In genomic region chr19:38400361-38400760, GRCh38 we compare ENCODE assay signal across 3 cellular contexts.
TF ChIP-seq lines count a peak whose summit lies in the region.

No MANE protein-coding gene starts in this region.

TF ChIP-seq in IMR-90, 13 proteins besides CTCF, POLR2A, EP300 and RAD21:
- TF ChIP-seq NFE2L2 (IDR thresholded peaks at IDR 0.05; ENCODE audit: low read depth, low read length) (no peak), MAZ (IDR thresholded peaks at IDR 0.05; ENCODE audit: borderline replicate concordance, low read depth, low read length) (no peak), USF2 (IDR thresholded peaks at IDR 0.05; ENCODE audit: low read depth, low read length) (0 out of 2 replicates have a peak, but pooled peaks have one; percentile 27)
TF ChIP-seq in IMR-90: peak in this region for 1.

TF ChIP-seq in H1, 55 proteins besides CTCF, POLR2A, EP300 and RAD21:
- TF ChIP-seq CHD7 (IDR thresholded peaks at IDR 0.05; ENCODE audit: insufficient replicate concordance, low read length) (no peak), BRCA1 (IDR thresholded peaks at IDR 0.05; ENCODE audit: low read depth, low read length) (no peak), TAF1 (IDR thresholded peaks at IDR 0.05; ENCODE audit: low read depth, low read length) (no peak), ASH2L (IDR thresholded peaks at IDR 0.05; ENCODE audit: low read length) (no peak), FOSL1 (IDR thresholded peaks at IDR 0.05; ENCODE audit: insufficient read depth, low read depth, low read length) (no peak), CHD2 (IDR thresholded peaks at IDR 0.05; ENCODE audit: low read length) (no peak), SIN3A (conservative IDR thresholded peaks at IDR 0.05 in 1 of 2, IDR thresholded peaks at IDR 0.05 in 1 of 2; ENCODE audit: low read depth in 1 of 2, low read length in 2 of 2) (no peak), BACH1 (IDR thresholded peaks at IDR 0.05; ENCODE audit: low read length) (no peak), CBX8 (IDR thresholded peaks at IDR 0.05; ENCODE audit: borderline replicate concordance, low read depth, low read length) (no peak), POU5F1 (IDR thresholded peaks at IDR 0.05; ENCODE audit: low read depth, low read length) (no peak), NRF1 (IDR thresholded peaks at IDR 0.05; ENCODE audit: low read depth, low read length) (no peak), BCL11A (IDR thresholded peaks at IDR 0.05; ENCODE audit: low read depth in 2 of 2, low read length in 2 of 2) (no peak), NANOG (IDR thresholded peaks at IDR 0.05; ENCODE audit: insufficient read depth, low read depth, low read length, poor library complexity, severe bottlenecking) (no peak)

TF ChIP-seq in GM23338, 12 proteins besides CTCF, POLR2A, EP300 and RAD21:
- TF ChIP-seq EZH2phosphoT487 (IDR thresholded peaks at IDR 0.05; ENCODE audit: unreplicated experiment), result no peak
- no peak for TF ChIP-seq ZNF114 (CRISPR knock-in tag; IDR thresholded peaks at IDR 0.05)
- no peak for TF ChIP-seq NANOG (IDR thresholded peaks at IDR 0.05; ENCODE audit: borderline replicate concordance)
- no peak for TF ChIP-seq ETS1 (IDR thresholded peaks at IDR 0.05)
- TF ChIP-seq ZNF462 (CRISPR knock-in tag; IDR thresholded peaks at IDR 0.05), result no peak
- no peak for TF ChIP-seq STAT1 (IDR thresholded peaks at IDR 0.05; ENCODE audit: unreplicated experiment)
- no peak for TF ChIP-seq POLR2AphosphoS5 (IDR thresholded peaks at IDR 0.05; ENCODE audit: low read depth)
- no peak for TF ChIP-seq REST (IDR thresholded peaks at IDR 0.05; ENCODE audit: unreplicated experiment)
- no peak for TF ChIP-seq ZNF331 (CRISPR knock-in tag; IDR thresholded peaks at IDR 0.05; ENCODE audit: low read depth)
- no peak for TF ChIP-seq CREB1 (CRISPR knock-in tag; IDR thresholded peaks at IDR 0.05; ENCODE audit: low read depth)
- TF ChIP-seq JUNB (IDR thresholded peaks at IDR 0.05; ENCODE audit: unreplicated experiment), result no peak
- TF ChIP-seq EZH2 (IDR thresholded peaks at IDR 0.05; ENCODE audit: low read depth, unreplicated experiment), result no peak
